Comparison of ENCODE assay signal across 8 cellular contexts in genomic region chr14:54396183-54396492, GRCh38. TPM values are rescaled to one million over a fixed set of nuclear protein-coding genes. Genes with fewer than 3 reads are reported as not detected.
A peak's percentile ranks its signal among the peaks of the same experiment; 100 is the strongest.
DNase-seq lines count a peak whose midpoint lies in the region; ATAC-seq and TF ChIP-seq lines count a peak whose summit lies in the region.

No MANE protein-coding gene starts in this region.

- H3K9me3 ChIP-seq in HAP-1 (no peaks in the 10 kb centered on the region), right cardiac atrium (ENCODE audit: control insufficient read depth, low read length) (no peaks in the 10 kb centered on the region), skeletal muscle satellite cell (replicated peaks; ENCODE audit: low read length) (no peaks in the 10 kb centered on the region)

- no peak overlapping the region for H3K27ac ChIP-seq in right cardiac atrium (ENCODE audit: low read length)

- WGBS in right cardiac atrium, result 69% methylated on average over 9 of the region's 9 CpGs

- intact Hi-C loops in right cardiac atrium (cut with DNase I), result no loop called here

- peak overlapping the region; percentile 74 for H3K4me3 ChIP-seq in HAP-1
- peak overlapping the region; percentile 72 for H3K4me3 ChIP-seq in WI38 (ENCODE audit: low read depth, low read length)
- H3K4me3 ChIP-seq in right cardiac atrium (ENCODE audit: low read length), result peak overlapping the region; percentile 52
- peak overlapping the region; percentile 91 for H3K4me3 ChIP-seq in skeletal muscle satellite cell (ENCODE audit: low read length)

- peaks cover 10% of the 10 kb centered on the region for H3K4me1 ChIP-seq in HAP-1
- no peaks in the 10 kb centered on the region for H3K4me1 ChIP-seq in right cardiac atrium (ENCODE audit: control insufficient read depth, insufficient read depth, low read length)
- peaks cover 15% of the 10 kb centered on the region for H3K4me1 ChIP-seq in skeletal muscle satellite cell (ENCODE audit: control insufficient read depth, insufficient read depth, low read length)

- TF ChIP-seq CTCF in WI38 (IDR thresholded peaks at IDR 0.05; ENCODE audit: low read depth, low read length), result no peak

- H3K36me3 ChIP-seq in HAP-1 (replicated peaks) (peaks cover 9% of the 10 kb centered on the region; the same call in 1 of the 2 replicates), skeletal muscle satellite cell (ENCODE audit: insufficient read depth, low read length) (no peaks in the 10 kb centered on the region)

- H3K27me3 ChIP-seq in HAP-1 (ENCODE audit: low read depth), result no peaks in the 10 kb centered on the region
- no peaks in the 10 kb centered on the region for H3K27me3 ChIP-seq in right cardiac atrium (ENCODE audit: control insufficient read depth, insufficient read depth)
- peaks cover 3% of the 10 kb centered on the region for H3K27me3 ChIP-seq in skeletal muscle satellite cell (ENCODE audit: control insufficient read depth, insufficient read depth, low read length)

- ATAC-seq in right cardiac atrium (no peak), GM21381 (IDR thresholded peaks at IDR 0.05; ENCODE audit: unreplicated experiment) (no peak)

- H3K4me2 ChIP-seq in skeletal muscle satellite cell (ENCODE audit: low read length), result peak overlapping the region; percentile 75

- in situ Hi-C loops in HAP-1 (cut with MboI; ENCODE audit: low sequenced_read_pairs), result no loop called here

- peak overlapping the region; percentile 62 for H3K9ac ChIP-seq in skeletal muscle satellite cell (ENCODE audit: low read depth, low read length)

- DNase-seq in HAP-1 (ENCODE audit: low spot score in 2 of 2), result no peak
- DNase-seq in right cardiac atrium, result no peak
- DNase-seq in NCI-H128 (lab: John Stamatoyannopoulos, UW; ENCODE audit: unreplicated experiment), result no peak
- no peak for DNase-seq in amygdala (lab: John Stamatoyannopoulos, UW)
- DNase-seq in MV-4-11 (lab: John Stamatoyannopoulos, UW), result no peak

RNA-seq across cellular contexts. Expression of gene CDKN3, which starts 0.7 kb away (rescaled TPM):
- total RNA-seq in right cardiac atrium, result 1 to 10 TPM; 3.5 to 8.1 (median 7.1) TPM
- polyA plus RNA-seq in right cardiac atrium, result 10.4 TPM
- 37.3 and 39.3 TPM in 2 replicates for total RNA-seq in skeletal muscle satellite cell (2012; rRNA removed)

RNA-seq across cellular contexts. Expression of gene CNIH1, which starts 45.0 kb away (rescaled TPM):
- total RNA-seq in right cardiac atrium, result 100 to 1,000 TPM; 102 to 114 (median 110) TPM
- 92.2 TPM for polyA plus RNA-seq in right cardiac atrium
- 193 and 215 TPM in 2 replicates for total RNA-seq in skeletal muscle satellite cell (2012; rRNA removed)
